ENCODE assay signal across 1 cellular context in genomic region chr5:135395451-135395850, GRCh38.
TF ChIP-seq lines count a peak whose summit lies in the region.

No MANE protein-coding gene starts in this region.

TF ChIP-seq in IMR-90, 13 proteins besides CTCF, POLR2A, EP300 and RAD21:
- TF ChIP-seq FOS (IDR thresholded peaks at IDR 0.05; ENCODE audit: low read depth, low read length) (no peak), SMC3 (IDR thresholded peaks at IDR 0.05; ENCODE audit: low read depth, low read length) (no peak), CHD1 (IDR thresholded peaks at IDR 0.05; ENCODE audit: low read depth, low read length) (no peak), MXI1 (IDR thresholded peaks at IDR 0.05; ENCODE audit: borderline replicate concordance, low read depth, low read length) (no peak), ELK1 (IDR thresholded peaks at IDR 0.05; ENCODE audit: borderline replicate concordance, low read depth, low read length) (no peak), MAZ (IDR thresholded peaks at IDR 0.05; ENCODE audit: borderline replicate concordance, low read depth, low read length) (no peak), RFX5 (IDR thresholded peaks at IDR 0.05; ENCODE audit: low read depth, low read length) (no peak), RCOR1 (IDR thresholded peaks at IDR 0.05; ENCODE audit: insufficient replicate concordance, low read length) (no peak), USF2 (IDR thresholded peaks at IDR 0.05; ENCODE audit: low read depth, low read length) (no peak), CEBPB (IDR thresholded peaks at IDR 0.05; ENCODE audit: low read depth, low read length) (no peak), NFE2L2 (IDR thresholded peaks at IDR 0.05; ENCODE audit: low read depth, low read length) (no peak), BHLHE40 (IDR thresholded peaks at IDR 0.05; ENCODE audit: low read depth, low read length) (no peak), MAFK (IDR thresholded peaks at IDR 0.05; ENCODE audit: low read depth, low read length) (no peak)
